ENCODE assay signal across 8 cellular contexts in genomic region chr3:132661120-132661519, GRCh38. TPM values are rescaled to one million over a fixed set of nuclear protein-coding genes. Genes with fewer than 3 reads are reported as not detected.
DNase-seq lines count a peak whose midpoint lies in the region; ATAC-seq and TF ChIP-seq lines count a peak whose summit lies in the region.

No MANE protein-coding gene starts in this region.

- DNase-seq in Jurkat, Clone E6-1 (ENCODE audit: low read depth, low spot score): no peak
- DNase-seq in chondrocyte (ENCODE audit: low spot score): no peak
- no peak for DNase-seq in naive thymus-derived CD8-positive, alpha-beta T cell
- no peak for DNase-seq in stimulated activated CD4-positive, alpha-beta T cell treated with anti-CD3 and anti-CD28 coated beads, Interleukin-12 subunit alpha, Interleukin-12 subunit beta, amount 100 ng/mL, for 4 hours

- no peak for ATAC-seq in naive thymus-derived CD8-positive, alpha-beta T cell
- no peak for ATAC-seq in HG03039 (IDR thresholded peaks at IDR 0.05; ENCODE audit: unreplicated experiment)
- no peak for ATAC-seq in GM19395 (IDR thresholded peaks at IDR 0.05; ENCODE audit: unreplicated experiment)
- ATAC-seq in GM21723 (IDR thresholded peaks at IDR 0.05; ENCODE audit: unreplicated experiment): no peak

- H3K4me3 ChIP-seq in Jurkat, Clone E6-1 (ENCODE audit: low read length): peak overlapping the region; percentile 90

- H3K27me3 Mint-ChIP-seq in chondrocyte (ENCODE audit: low read depth): no peaks in the 10 kb centered on the region
- H3K27me3 Mint-ChIP-seq in naive thymus-derived CD8-positive, alpha-beta T cell: no peaks in the 10 kb centered on the region

- POLR2A ChIA-PET in naive thymus-derived CD8-positive, alpha-beta T cell (lab: Charles Lee): interaction anchor here (0.6 to 1.8 kb wide), 5 partner anchors 11 to 913 kb away, joined by 3 to 8 read pairs (median 3); partner anchors contain the start of gene CDV3

- peak overlapping the region; percentile 98 for H3K27ac Mint-ChIP-seq in chondrocyte (ENCODE audit: unreplicated experiment)
- peak overlapping the region; percentile 95 to 98 (median 98) for H3K27ac Mint-ChIP-seq in naive thymus-derived CD8-positive, alpha-beta T cell

- H3K4me1 Mint-ChIP-seq in chondrocyte (ENCODE audit: low read depth): peaks cover 51% of the 10 kb centered on the region
- peaks cover 32 to 71% (median 57%) of the 10 kb centered on the region in 4 donors for H3K4me1 Mint-ChIP-seq in naive thymus-derived CD8-positive, alpha-beta T cell

- TF ChIP-seq CTCF in C4-2B (conservative IDR thresholded peaks at IDR 0.05) (no peak), chondrocyte (IDR thresholded peaks at IDR 0.05) (no peak)

- peak overlapping the region; percentile 95 for H3K4me3 Mint-ChIP-seq in chondrocyte (ENCODE audit: unreplicated experiment)
- H3K4me3 Mint-ChIP-seq in naive thymus-derived CD8-positive, alpha-beta T cell: peak overlapping the region; percentile 94 to 98 (median 97)

- no peaks in the 10 kb centered on the region for H3K36me3 Mint-ChIP-seq in chondrocyte (ENCODE audit: low read depth)
- peaks cover 0 to 3% (median 0%) of the 10 kb centered on the region in 3 donors for H3K36me3 Mint-ChIP-seq in naive thymus-derived CD8-positive, alpha-beta T cell

- peak overlapping the region; percentile 93 for H3K27ac ChIP-seq in C4-2B

- no peaks in the 10 kb centered on the region for H3K9me3 Mint-ChIP-seq in chondrocyte (ENCODE audit: low read depth)
- no peaks in the 10 kb centered on the region for H3K9me3 Mint-ChIP-seq in naive thymus-derived CD8-positive, alpha-beta T cell

RNA-seq across cellular contexts. Expression of gene UBA5, which starts 1.0 kb away (rescaled TPM):
- 51.9 TPM for polyA plus RNA-seq in Jurkat, Clone E6-1 (2012; ENCODE audit: insufficient read depth, insufficient read length)
- 32.4 to 38.2 TPM (median 37.9 TPM) in 3 replicates for total RNA-seq in chondrocyte
- total RNA-seq in naive thymus-derived CD8-positive, alpha-beta T cell: 10 to 100 TPM; 37.7 to 44.0 TPM
- 10 to 100 TPM; 29.9 to 42.9 (median 36.7) TPM for polyA plus RNA-seq in naive thymus-derived CD8-positive, alpha-beta T cell

RNA-seq across cellular contexts. Expression of gene ACAD11, which starts 1.5 kb away (rescaled TPM):
- 5.1 TPM for polyA plus RNA-seq in Jurkat, Clone E6-1 (2012; ENCODE audit: insufficient read depth, insufficient read length)
- total RNA-seq in chondrocyte: 16.8 to 21.3 TPM (median 17.2 TPM) in 3 replicates
- total RNA-seq in naive thymus-derived CD8-positive, alpha-beta T cell: 10 to 100 TPM; 27.6 to 28.1 TPM
- 10 to 100 TPM in 1 of 3 donors, 1 to 10 TPM in 2; 4.6 to 10.3 (median 5.1) TPM for polyA plus RNA-seq in naive thymus-derived CD8-positive, alpha-beta T cell
